ENCODE assay signal across 20 cellular contexts in the genomic region with DNA sequence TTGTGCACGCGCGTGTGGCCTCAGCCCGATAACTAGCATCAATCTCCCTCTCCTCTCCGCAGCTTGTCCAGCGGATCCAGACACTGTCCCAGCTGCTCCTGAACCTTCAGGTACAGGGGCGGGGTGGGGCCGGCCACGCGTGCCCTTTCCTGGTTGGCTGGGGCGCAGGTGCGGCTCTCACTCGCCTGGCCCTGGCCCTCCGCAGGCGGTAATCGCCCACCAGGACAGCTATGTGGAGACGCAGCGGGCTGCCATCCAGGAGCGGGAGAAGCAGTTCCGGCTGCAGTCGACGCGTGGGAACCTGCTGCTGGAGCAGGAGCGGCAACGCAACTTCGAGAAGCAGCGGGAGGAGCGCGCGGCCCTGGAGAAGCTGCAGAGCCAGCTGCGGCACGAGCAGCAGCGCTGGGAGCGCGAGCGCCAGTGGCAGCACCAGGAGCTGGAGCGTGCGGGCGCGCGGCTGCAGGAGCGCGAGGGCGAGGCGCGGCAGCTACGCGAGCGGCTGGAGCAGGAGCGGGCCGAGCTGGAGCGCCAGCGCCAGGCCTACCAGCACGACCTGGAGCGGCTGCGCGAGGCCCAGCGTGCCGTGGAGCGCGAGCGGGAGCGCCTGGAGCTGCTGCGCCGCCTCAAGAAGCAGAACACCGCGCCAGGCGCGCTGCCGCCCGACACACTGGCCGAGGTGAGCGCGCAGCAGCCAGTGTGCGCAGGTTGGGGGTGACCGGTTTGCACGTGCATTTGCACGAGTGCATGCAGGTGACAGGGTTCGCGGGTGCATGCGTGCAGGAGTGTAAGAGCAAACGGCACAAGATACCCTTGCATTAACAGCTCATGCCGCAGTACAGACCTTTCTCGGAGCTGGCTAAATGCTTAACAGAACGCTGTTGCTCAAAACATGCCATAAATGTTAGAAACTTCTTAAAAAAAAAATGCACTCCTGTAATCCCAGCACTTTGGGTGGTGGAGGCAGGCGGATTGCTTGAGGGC. TPM values are rescaled to one million over a fixed set of nuclear protein-coding genes. Genes with fewer than 3 reads are reported as not detected.
DNase-seq lines count a peak whose midpoint lies in the region; ATAC-seq and TF ChIP-seq lines count a peak whose summit lies in the region.
"Had no signal": no experiment of that assay in that cellular context is flagged by ENCODE, and none has a peak within 500 bp of the region (broad histone marks: within the 10 kb centered on the region; RNA-seq: fewer than 3 reads in every experiment).

No MANE protein-coding gene starts in this region.

- H2BK15ac ChIP-seq in mesenchymal stem cell (ENCODE audit: low read depth, poor library complexity, severe bottlenecking) = no peak overlapping the region

- H3K27me3 ChIP-seq in mesenchymal stem cell (ENCODE audit: control insufficient read depth in 1 of 2, insufficient read depth in 1 of 2, low read length in 2 of 2) (no peaks in the 10 kb centered on the region), osteoblast (ENCODE audit: insufficient read depth, low read length) (no peaks in the 10 kb centered on the region), upper lobe of right lung (no peaks in the 10 kb centered on the region), right cardiac atrium (ENCODE audit: control insufficient read depth, insufficient read depth) (no peaks in the 10 kb centered on the region)
- H3K27me3 ChIP-seq: BLaER1 had no signal

- 98% methylated on average over 86 of the region's 86 CpGs for WGBS in mesenchymal stem cell
- WGBS in right cardiac atrium = 97% methylated on average over 86 of the region's 86 CpGs

- H3K18ac ChIP-seq in mesenchymal stem cell (ENCODE audit: low read depth in 1 of 2, low read length in 2 of 2) = no peak overlapping the region

- no peak overlapping the region for H3K14ac ChIP-seq in mesenchymal stem cell (ENCODE audit: low read length in 2 of 2)

- TF ChIP-seq CTCF in osteoblast (IDR thresholded peaks at IDR 0.05; ENCODE audit: extremely low read depth, low read depth, low read length) (no peak), upper lobe of right lung (IDR thresholded peaks at IDR 0.05) (no peak), natural killer cell (IDR thresholded peaks at IDR 0.05) (no peak), GM10266 (IDR thresholded peaks at IDR 0.05; ENCODE audit: control insufficient read depth, insufficient read depth, low read depth, missing control alignments) (no peak)

- H3K79me2 ChIP-seq in osteoblast (ENCODE audit: insufficient read depth, low read length) = no peaks in the 10 kb centered on the region

- intact Hi-C loops in upper lobe of right lung (cut with DNase I) = no loop called here
- intact Hi-C loops in natural killer cell (cut with micrococcal nuclease) = no loop called here
- intact Hi-C loops in right cardiac atrium (cut with DNase I) = no loop called here

- no peaks in the 10 kb centered on the region for H3K36me3 Mint-ChIP-seq in activated naive CD8-positive, alpha-beta T cell
- peaks cover 1% of the 10 kb centered on the region for H3K36me3 Mint-ChIP-seq in activated naive CD8-positive, alpha-beta T cell treated with anti-CD3 and anti-CD28 coated beads for 36 hours
- no peaks in the 10 kb centered on the region for H3K36me3 Mint-ChIP-seq in natural killer cell

- ATAC-seq in upper lobe of right lung (no peak), natural killer cell (no peak), right cardiac atrium (no peak)
- ATAC-seq: CD8-positive, alpha-beta T cell; GM23338 had no signal

- peaks cover 32% of the 10 kb centered on the region for H3K79me1 ChIP-seq in mesenchymal stem cell (replicated peaks; ENCODE audit: low read length, poor library complexity, severe bottlenecking)

- H2BK5ac ChIP-seq in mesenchymal stem cell (ENCODE audit: low read depth, low read length, poor library complexity, severe bottlenecking) = no peak overlapping the region

- H3K36me3 ChIP-seq in mesenchymal stem cell (ENCODE audit: control insufficient read depth in 1 of 2, insufficient read depth in 2 of 2, low read depth in 1 of 2, low read length in 2 of 2) (peaks cover 70 to 92% of the 10 kb centered on the region in 2 experiments), osteoblast (ENCODE audit: insufficient read depth, low read length) (peaks cover 8% of the 10 kb centered on the region), upper lobe of right lung (peaks cover 90% of the 10 kb centered on the region)

- H3K27me3 Mint-ChIP-seq in activated naive CD8-positive, alpha-beta T cell = no peaks in the 10 kb centered on the region
- no peaks in the 10 kb centered on the region for H3K27me3 Mint-ChIP-seq in activated naive CD8-positive, alpha-beta T cell treated with anti-CD3 and anti-CD28 coated beads for 36 hours
- no peaks in the 10 kb centered on the region for H3K27me3 Mint-ChIP-seq in natural killer cell (ENCODE audit: low read depth in 2 of 2)
- H3K27me3 Mint-ChIP-seq: B cell; CD4-positive, CD25-positive, alpha-beta regulatory T cell had no signal

- H3K27ac ChIP-seq in mesenchymal stem cell (ENCODE audit: low read length, poor library complexity, severe bottlenecking) (no peak overlapping the region), osteoblast (ENCODE audit: low read depth, low read length) (no peak overlapping the region), upper lobe of right lung (no peak overlapping the region), right cardiac atrium (ENCODE audit: low read length) (no peak overlapping the region)
- H3K27ac ChIP-seq: 22Rv1, BLaER1, C4-2B had no signal

- no peak overlapping the region for H3K4ac ChIP-seq in mesenchymal stem cell (ENCODE audit: low read depth in 1 of 2, low read length in 2 of 2)

- H2BK120ac ChIP-seq in mesenchymal stem cell (ENCODE audit: low read depth, low read length) = no peak overlapping the region

- H3K4me1 Mint-ChIP-seq in activated naive CD8-positive, alpha-beta T cell (ENCODE audit: low read depth) = no peaks in the 10 kb centered on the region
- H3K4me1 Mint-ChIP-seq in activated naive CD8-positive, alpha-beta T cell treated with anti-CD3 and anti-CD28 coated beads for 36 hours = no peaks in the 10 kb centered on the region
- H3K4me1 Mint-ChIP-seq in natural killer cell = no peaks in the 10 kb centered on the region
- H3K4me1 Mint-ChIP-seq: CD4-positive, CD25-positive, alpha-beta regulatory T cell; GM23338 had no signal

- no peaks in the 10 kb centered on the region for H3K9me3 Mint-ChIP-seq in activated naive CD8-positive, alpha-beta T cell (ENCODE audit: low read depth)
- H3K9me3 Mint-ChIP-seq in activated naive CD8-positive, alpha-beta T cell treated with anti-CD3 and anti-CD28 coated beads for 36 hours = no peaks in the 10 kb centered on the region
- H3K9me3 Mint-ChIP-seq in natural killer cell = no peaks in the 10 kb centered on the region
- H3K9me3 Mint-ChIP-seq: CD4-positive, CD25-positive, alpha-beta regulatory T cell; CD8-positive, alpha-beta T cell; GM23338; HFFc6 had no signal

- H4K91ac ChIP-seq in mesenchymal stem cell (ENCODE audit: low read length) = peak overlapping the region; percentile 41

- no peak for DNase-seq in activated naive CD8-positive, alpha-beta T cell treated with anti-CD3 and anti-CD28 coated beads for 36 hours
- no peak for DNase-seq in mesenchymal stem cell
- peak; percentile 81 for DNase-seq in osteoblast (ENCODE audit: insufficient read length, low spot score, missing footprints)
- DNase-seq in upper lobe of right lung = peak; percentile 60
- no peak for DNase-seq in natural killer cell
- no peak for DNase-seq in right cardiac atrium
- no peak for DNase-seq in GM10266 (ENCODE audit: extremely low spot score)
- DNase-seq: Caco-2; CD4-positive, CD25-positive, alpha-beta regulatory T cell; CD8-positive, alpha-beta T cell; DMS153; DND-41; HFFc6 had no signal

- peak overlapping the region; percentile 22 for H3K27ac Mint-ChIP-seq in activated naive CD8-positive, alpha-beta T cell
- no peak overlapping the region for H3K27ac Mint-ChIP-seq in activated naive CD8-positive, alpha-beta T cell treated with anti-CD3 and anti-CD28 coated beads for 36 hours
- H3K27ac Mint-ChIP-seq in natural killer cell = no peak overlapping the region
- H3K27ac Mint-ChIP-seq: B cell; CD8-positive, alpha-beta T cell; GM23338; HFFc6 had no signal

- H3K4me3 ChIP-seq in mesenchymal stem cell (ENCODE audit: insufficient read depth in 1 of 2, low read depth in 1 of 2, low read length in 2 of 2) (no peak overlapping the region), osteoblast (ENCODE audit: insufficient read depth, low read length) (no peak overlapping the region), upper lobe of right lung (no peak overlapping the region), right cardiac atrium (ENCODE audit: low read length) (no peak overlapping the region)
- H3K4me3 ChIP-seq: BLaER1, GM23338, HAP-1 had no signal

- H2AK5ac ChIP-seq in mesenchymal stem cell (ENCODE audit: low read length, severe bottlenecking) = no peak overlapping the region

- no peak overlapping the region for H3K23ac ChIP-seq in mesenchymal stem cell (ENCODE audit: low read length in 2 of 2)

- peaks cover 5% of the 10 kb centered on the region for H4K20me1 ChIP-seq in osteoblast (ENCODE audit: insufficient read depth, low read length)

- no peak overlapping the region for H3K4me3 Mint-ChIP-seq in activated naive CD8-positive, alpha-beta T cell
- no peak overlapping the region for H3K4me3 Mint-ChIP-seq in activated naive CD8-positive, alpha-beta T cell treated with anti-CD3 and anti-CD28 coated beads for 36 hours
- no peak overlapping the region for H3K4me3 Mint-ChIP-seq in natural killer cell
- H3K4me3 Mint-ChIP-seq: B cell; CD8-positive, alpha-beta T cell; GM23338; HFFc6 had no signal

- H2AFZ ChIP-seq in mesenchymal stem cell (ENCODE audit: low read depth, low read length) = peak overlapping the region; percentile 36
- no peak overlapping the region for H2AFZ ChIP-seq in osteoblast (ENCODE audit: low read length)
- H2AFZ ChIP-seq: GM23338 had no signal

- peaks cover 2% of the 10 kb centered on the region for H3K4me1 ChIP-seq in mesenchymal stem cell (ENCODE audit: control insufficient read depth, insufficient read depth, low read depth, low read length)
- H3K4me1 ChIP-seq in osteoblast (ENCODE audit: insufficient read depth, low read length) = no peaks in the 10 kb centered on the region
- H3K4me1 ChIP-seq in upper lobe of right lung = no peaks in the 10 kb centered on the region
- H3K4me1 ChIP-seq in right cardiac atrium (ENCODE audit: control insufficient read depth, insufficient read depth, low read length) = no peaks in the 10 kb centered on the region
- H3K4me1 ChIP-seq: Caco-2, HAP-1 had no signal

- no peaks in the 10 kb centered on the region for H3K9me3 ChIP-seq in mesenchymal stem cell (ENCODE audit: control insufficient read depth, low read length)
- H3K9me3 ChIP-seq in osteoblast (ENCODE audit: low read depth, low read length) = no peaks in the 10 kb centered on the region
- no peaks in the 10 kb centered on the region for H3K9me3 ChIP-seq in upper lobe of right lung
- no peaks in the 10 kb centered on the region for H3K9me3 ChIP-seq in right cardiac atrium (ENCODE audit: control insufficient read depth, low read length)
- H3K9me3 ChIP-seq: BLaER1, Caco-2, HAP-1 had no signal

- no peak overlapping the region for H4K8ac ChIP-seq in mesenchymal stem cell (ENCODE audit: low read length)

- H2BK12ac ChIP-seq in mesenchymal stem cell (ENCODE audit: low read length in 2 of 2) = no peak overlapping the region

- H3K4me2 ChIP-seq in mesenchymal stem cell (ENCODE audit: low read length, poor library complexity, severe bottlenecking) (no peak overlapping the region), osteoblast (ENCODE audit: insufficient read depth, low read length) (no peak overlapping the region)
- H3K4me2 ChIP-seq: BLaER1, GM23338 had no signal

- no peak overlapping the region for H3K9ac ChIP-seq in mesenchymal stem cell (ENCODE audit: low read length)
- H3K9ac ChIP-seq: BLaER1 had no signal

RNA-seq across cellular contexts. Expression of a gene that starts 21.5 kb away (rescaled TPM):
- 1 to 10 TPM in 1 of 2 experiments, under 1 TPM in 1; 0.82 to 1.5 TPM for total RNA-seq in activated naive CD8-positive, alpha-beta T cell treated with anti-CD3 and anti-CD28 coated beads for 36 hours
- polyA plus RNA-seq in mesenchymal stem cell (2013, experiment 1 of 2) = 0.87 TPM
- polyA plus RNA-seq in mesenchymal stem cell (2013, experiment 2 of 2) = 0.90 TPM
- total RNA-seq in osteoblast = 2.9 and 4.1 TPM in 2 replicates
- 3.6 TPM for total RNA-seq in upper lobe of right lung
- total RNA-seq in natural killer cell = 1 to 10 TPM in 1 of 3 donors, under 1 TPM in 1, not detected in 1; 0.33 to 1.5 TPM
- 1 to 10 TPM; 1.5 to 2.5 (median 2.3) TPM for total RNA-seq in right cardiac atrium
- polyA plus RNA-seq in right cardiac atrium = 3.2 TPM
- total RNA-seq: CD4-positive, CD25-positive, alpha-beta regulatory T cell; CD8-positive, alpha-beta T cell had no signal

RNA-seq across cellular contexts. Expression of a gene that starts 48.6 kb away (rescaled TPM):
- 1 to 10 TPM; 6.5 to 7.3 TPM for total RNA-seq in activated naive CD8-positive, alpha-beta T cell treated with anti-CD3 and anti-CD28 coated beads for 36 hours
- polyA plus RNA-seq in mesenchymal stem cell (2013, experiment 1 of 2) = 104 TPM
- 105 TPM for polyA plus RNA-seq in mesenchymal stem cell (2013, experiment 2 of 2)
- total RNA-seq in osteoblast (25.0 and 26.1 TPM in 2 replicates), upper lobe of right lung (56.9 TPM), natural killer cell (10 to 100 TPM in 2 of 3 donors, 1 to 10 TPM in 1; 9.8 to 11.6 (median 10.9) TPM), right cardiac atrium (100 to 1,000 TPM; 101 to 120 (median 115) TPM)
- 143 TPM for polyA plus RNA-seq in right cardiac atrium

RNA-seq across cellular contexts. Expression of a gene that starts 55.1 kb away (rescaled TPM):
- 10 to 100 TPM; 12.3 to 12.4 TPM for total RNA-seq in activated naive CD8-positive, alpha-beta T cell treated with anti-CD3 and anti-CD28 coated beads for 36 hours
- polyA plus RNA-seq in mesenchymal stem cell (2013, experiment 1 of 2) = 37.2 TPM
- 35.0 TPM for polyA plus RNA-seq in mesenchymal stem cell (2013, experiment 2 of 2)
- total RNA-seq in osteoblast (16.6 and 21.2 TPM in 2 replicates), upper lobe of right lung (55.0 TPM), natural killer cell (10 to 100 TPM; 22.9 to 37.6 (median 27.8) TPM), right cardiac atrium (10 to 100 TPM; 19.5 to 24.4 (median 21.8) TPM)
- 20.7 TPM for polyA plus RNA-seq in right cardiac atrium

Comparison
In these comparisons a context has a peak if more than half of its experiments do, and no peak if none do; other contexts are left out.
1. DNase-seq: peak in osteoblast (single experiment) and upper lobe of right lung (single experiment); none in activated naive CD8-positive, alpha-beta T cell treated with anti-CD3 and anti-CD28 coated beads for 36 hours (single experiment), mesenchymal stem cell (single experiment), natural killer cell (single experiment), right cardiac atrium (0 of 3) and GM10266 (single experiment).